In the genomic region with DNA sequence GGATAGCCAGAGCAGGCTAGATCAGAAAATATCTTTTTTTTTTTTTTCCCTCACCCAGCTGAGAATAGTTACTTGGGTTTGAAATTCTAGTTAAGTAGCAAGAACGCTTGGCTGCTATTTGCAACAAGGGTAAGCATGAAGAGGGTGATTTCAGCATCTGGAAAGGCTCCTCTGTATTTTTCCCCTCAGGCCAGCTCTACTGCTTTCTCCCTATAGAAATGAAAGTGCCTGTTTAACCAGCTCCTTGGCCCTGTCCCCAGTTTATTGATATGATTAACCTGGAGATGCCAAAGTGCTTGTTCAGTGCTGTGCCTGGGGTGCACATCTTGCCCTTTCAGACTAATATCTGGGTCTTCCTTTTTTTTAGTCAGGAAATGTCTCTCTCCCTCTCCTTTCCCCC, we compare ENCODE assay signal across 13 cellular contexts. TPM values are rescaled to one million over a fixed set of nuclear protein-coding genes. Genes with fewer than 3 reads are reported as not detected.
DNase-seq lines count a peak whose midpoint lies in the region; ATAC-seq, FAIRE-seq and TF ChIP-seq lines count a peak whose summit lies in the region.
"Had no signal": no experiment of that assay in that cellular context is flagged by ENCODE, and none has a peak within 500 bp of the region (broad histone marks: within the 10 kb centered on the region; RNA-seq: fewer than 3 reads in every experiment).

No MANE protein-coding gene starts in this region.

- H3K4me1 Mint-ChIP-seq in astrocyte (ENCODE audit: low read depth, unreplicated experiment): peaks cover 7% of the 10 kb centered on the region
- H3K4me1 Mint-ChIP-seq in activated T-cell treated with anti-CD3 and anti-CD28 coated beads, Interleukin-2, amount 50 U/mL, for 4 hours (ENCODE audit: low read depth): peaks cover 2% of the 10 kb centered on the region

- no peak overlapping the region for H2AFZ ChIP-seq in astrocyte (ENCODE audit: low read depth, low read length)
- H2AFZ ChIP-seq: PC-9 had no signal

- H3K27me3 ChIP-seq in astrocyte (ENCODE audit: insufficient read depth, low read length) (no peaks in the 10 kb centered on the region), testis (no peaks in the 10 kb centered on the region)

- H3K4me3 ChIP-seq in astrocyte (ENCODE audit: insufficient read depth, low read depth, low read length) (no peak overlapping the region), foreskin fibroblast (ENCODE audit: low read depth in 1 of 2, low read length in 2 of 2) (no peak overlapping the region), testis (no peak overlapping the region)
- H3K4me3 ChIP-seq: GM12878, PC-9 had no signal

- H3K27me3 Mint-ChIP-seq in astrocyte (ENCODE audit: low read depth, unreplicated experiment): no peaks in the 10 kb centered on the region
- H3K27me3 Mint-ChIP-seq in activated T-cell treated with anti-CD3 and anti-CD28 coated beads, Interleukin-2, amount 50 U/mL, for 4 hours (ENCODE audit: low read depth): no peaks in the 10 kb centered on the region
- H3K27me3 Mint-ChIP-seq: IgD-negative memory B cell had no signal

- DNase-seq in EL (peak; percentile 65), astrocyte (ENCODE audit: low read depth) (no peak), foreskin fibroblast (peak; percentile 21 to 66), renal cortical epithelial cell (ENCODE audit: low read depth) (peak; percentile 70), testis (no peak), NCI-H128 (lab: John Stamatoyannopoulos, UW; ENCODE audit: unreplicated experiment) (no peak), T-helper 1 cell (no peak)
- DNase-seq in activated T-cell treated with anti-CD3 and anti-CD28 coated beads, Interleukin-2, amount 50 U/mL, for 4 hours: no peak
- DNase-seq: NCI-H1930 had no signal

- H3K27ac ChIP-seq in astrocyte (ENCODE audit: low read depth, low read length): no peak overlapping the region
- H3K27ac ChIP-seq in testis: no peak overlapping the region
- H3K27ac ChIP-seq: PC-9 had no signal

- intact Hi-C loops in testis (cut with DNase I; ENCODE audit: low total_unique reads): no loop called here

- TF ChIP-seq CTCF in astrocyte (IDR thresholded peaks at IDR 0.05; ENCODE audit: insufficient read depth, low read depth, low read length) (no peak), foreskin fibroblast (IDR thresholded peaks at IDR 0.05; ENCODE audit: low read depth, low read length) (no peak), testis (IDR thresholded peaks at IDR 0.05) (no peak)

- H3K27ac Mint-ChIP-seq in astrocyte (ENCODE audit: unreplicated experiment): peak overlapping the region; percentile 76
- H3K27ac Mint-ChIP-seq: IgD-negative memory B cell had no signal

- H3K9ac ChIP-seq in astrocyte (ENCODE audit: low read length): no peak overlapping the region

- peaks cover 75% of the 10 kb centered on the region for H3K79me2 ChIP-seq in astrocyte (ENCODE audit: insufficient read depth, low read length)

- H3K9me3 ChIP-seq in astrocyte (ENCODE audit: insufficient read depth, low read depth, low read length): no peaks in the 10 kb centered on the region
- no peaks in the 10 kb centered on the region for H3K9me3 ChIP-seq in testis

- H3K36me3 ChIP-seq in astrocyte (ENCODE audit: insufficient read depth, low read length): peaks cover 97% of the 10 kb centered on the region
- no peaks in the 10 kb centered on the region for H3K36me3 ChIP-seq in testis (ENCODE audit: low read depth, missing control alignments)

- H3K36me3 Mint-ChIP-seq in astrocyte (ENCODE audit: low read depth, unreplicated experiment): peaks cover 42% of the 10 kb centered on the region
- H3K36me3 Mint-ChIP-seq in activated T-cell treated with anti-CD3 and anti-CD28 coated beads, Interleukin-2, amount 50 U/mL, for 4 hours (ENCODE audit: insufficient read depth): peaks cover 45% of the 10 kb centered on the region

- TF ChIP-seq POLR2A in testis (IDR thresholded peaks at IDR 0.05): no peak

- FAIRE-seq in astrocyte (lab: Jason Lieb, UNC): no peak
- FAIRE-seq: frontal cortex, GM12878 had no signal

- H3K4me2 ChIP-seq in astrocyte (ENCODE audit: low read length): no peak overlapping the region
- H3K4me2 ChIP-seq: PC-9 had no signal

- WGBS in testis, 2 donors: 65 to 67% methylated on average over 1 of the region's 1 CpG

- H3K4me1 ChIP-seq in astrocyte (ENCODE audit: insufficient read depth, low read length) (peaks cover 9% of the 10 kb centered on the region), testis (peaks cover 14% of the 10 kb centered on the region)

- no peaks in the 10 kb centered on the region for H3K9me3 Mint-ChIP-seq in astrocyte (ENCODE audit: unreplicated experiment)
- H3K9me3 Mint-ChIP-seq in activated T-cell treated with anti-CD3 and anti-CD28 coated beads, Interleukin-2, amount 50 U/mL, for 4 hours: no peaks in the 10 kb centered on the region
- H3K9me3 Mint-ChIP-seq: IgD-negative memory B cell had no signal

- ATAC-seq in activated T-cell treated with anti-CD3 and anti-CD28 coated beads, Interleukin-2, amount 50 U/mL, for 4 hours: no peak
- ATAC-seq: GM12878 had no signal

- peaks cover 96% of the 10 kb centered on the region for H4K20me1 ChIP-seq in astrocyte (ENCODE audit: insufficient read depth, low read length)

- no peak overlapping the region for H3K4me3 Mint-ChIP-seq in astrocyte (ENCODE audit: unreplicated experiment)
- no peak overlapping the region for H3K4me3 Mint-ChIP-seq in activated T-cell treated with anti-CD3 and anti-CD28 coated beads, Interleukin-2, amount 50 U/mL, for 4 hours
- H3K4me3 Mint-ChIP-seq: IgD-negative memory B cell had no signal

RNA-seq across cellular contexts. Expression of gene AP3M1, which starts 37.1 kb away (rescaled TPM):
- 45.9 and 50.0 TPM in 2 replicates for total RNA-seq in astrocyte
- 42.7 and 48.7 TPM in 2 replicates for total RNA-seq in renal cortical epithelial cell
- total RNA-seq in testis: 10 to 100 TPM; 38.6 to 44.4 TPM
- 32.0 TPM for polyA plus RNA-seq in testis (ENCODE audit: insufficient read depth, low read depth, low replicate concordance)
- total RNA-seq in activated T-cell treated with anti-CD3 and anti-CD28 coated beads, Interleukin-2, amount 50 U/mL, for 4 hours: 10 to 100 TPM; 49.8 to 56.7 (median 52.5) TPM

RNA-seq across cellular contexts. Expression of gene ADK, which starts 37.5 kb away (rescaled TPM):
- total RNA-seq in astrocyte (58.3 and 62.0 TPM in 2 replicates), renal cortical epithelial cell (66.9 and 74.9 TPM in 2 replicates), testis (10 to 100 TPM; 55.3 to 61.8 TPM)
- polyA plus RNA-seq in testis (ENCODE audit: insufficient read depth, low read depth, low replicate concordance): 23.3 TPM
- 10 to 100 TPM; 49.7 to 56.8 (median 56.2) TPM for total RNA-seq in activated T-cell treated with anti-CD3 and anti-CD28 coated beads, Interleukin-2, amount 50 U/mL, for 4 hours

Comparison
In these comparisons a context has a peak if more than half of its experiments do, and no peak if none do; other contexts are left out.
1. DNase-seq: peak in EL (single experiment), foreskin fibroblast (2 of 2) and renal cortical epithelial cell (single experiment); none in astrocyte (single experiment), testis (single experiment), NCI-H128 (single experiment), activated T-cell treated with anti-CD3 and anti-CD28 coated beads, Interleukin-2, amount 50 U/mL, for 4 hours (single experiment) and T-helper 1 cell (0 of 5).